In the genomic region with DNA sequence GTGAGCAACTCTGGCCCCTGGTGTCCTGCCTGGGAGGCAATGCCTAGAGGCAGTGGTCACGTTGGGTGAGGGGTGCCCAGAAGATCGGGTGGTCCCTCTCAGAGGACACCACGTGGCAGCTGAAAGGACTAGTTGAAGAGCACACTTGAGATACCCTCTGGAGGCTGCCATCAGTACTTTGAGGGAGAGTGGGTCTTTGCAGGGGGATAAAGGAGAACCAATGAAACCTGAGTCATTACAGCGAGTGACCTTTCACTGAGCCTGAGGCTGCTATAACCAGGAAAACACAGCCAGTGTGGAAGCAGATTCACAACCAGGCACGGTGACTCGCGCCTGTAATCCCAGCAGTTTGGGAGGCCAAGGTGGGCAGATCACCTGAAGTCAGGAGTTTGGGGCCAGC, we compare ENCODE assay signal across 1 cellular context.
TF ChIP-seq lines count a peak whose summit lies in the region.

No MANE protein-coding gene starts in this region.

TF ChIP-seq in GM12878, 131 proteins besides CTCF, POLR2A, EP300 and RAD21 (continued from another document):
- TF ChIP-seq, protein P1, sequence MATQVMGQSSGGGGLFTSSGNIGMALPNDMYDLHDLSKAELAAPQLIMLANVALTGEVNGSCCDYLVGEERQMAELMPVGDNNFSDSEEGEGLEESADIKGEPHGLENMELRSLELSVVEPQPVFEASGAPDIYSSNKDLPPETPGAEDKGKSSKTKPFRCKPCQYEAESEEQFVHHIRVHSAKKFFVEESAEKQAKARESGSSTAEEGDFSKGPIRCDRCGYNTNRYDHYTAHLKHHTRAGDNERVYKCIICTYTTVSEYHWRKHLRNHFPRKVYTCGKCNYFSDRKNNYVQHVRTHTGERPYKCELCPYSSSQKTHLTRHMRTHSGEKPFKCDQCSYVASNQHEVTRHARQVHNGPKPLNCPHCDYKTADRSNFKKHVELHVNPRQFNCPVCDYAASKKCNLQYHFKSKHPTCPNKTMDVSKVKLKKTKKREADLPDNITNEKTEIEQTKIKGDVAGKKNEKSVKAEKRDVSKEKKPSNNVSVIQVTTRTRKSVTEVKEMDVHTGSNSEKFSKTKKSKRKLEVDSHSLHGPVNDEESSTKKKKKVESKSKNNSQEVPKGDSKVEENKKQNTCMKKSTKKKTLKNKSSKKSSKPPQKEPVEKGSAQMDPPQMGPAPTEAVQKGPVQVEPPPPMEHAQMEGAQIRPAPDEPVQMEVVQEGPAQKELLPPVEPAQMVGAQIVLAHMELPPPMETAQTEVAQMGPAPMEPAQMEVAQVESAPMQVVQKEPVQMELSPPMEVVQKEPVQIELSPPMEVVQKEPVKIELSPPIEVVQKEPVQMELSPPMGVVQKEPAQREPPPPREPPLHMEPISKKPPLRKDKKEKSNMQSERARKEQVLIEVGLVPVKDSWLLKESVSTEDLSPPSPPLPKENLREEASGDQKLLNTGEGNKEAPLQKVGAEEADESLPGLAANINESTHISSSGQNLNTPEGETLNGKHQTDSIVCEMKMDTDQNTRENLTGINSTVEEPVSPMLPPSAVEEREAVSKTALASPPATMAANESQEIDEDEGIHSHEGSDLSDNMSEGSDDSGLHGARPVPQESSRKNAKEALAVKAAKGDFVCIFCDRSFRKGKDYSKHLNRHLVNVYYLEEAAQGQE (IDR thresholded peaks at IDR 0.05; ENCODE audit: low read depth, low read length), result no peak
- TF ChIP-seq NFXL1 (IDR thresholded peaks at IDR 0.05; ENCODE audit: borderline replicate concordance), result peak; percentile 27; the same call in 1 of the 2 replicates
